Comparison of ENCODE assay signal across 20 cellular contexts in genomic region chr3:53188720-53189119, GRCh38. TPM values are rescaled to one million over a fixed set of nuclear protein-coding genes. Genes with fewer than 3 reads are reported as not detected.
DNase-seq lines count a peak whose midpoint lies in the region; ATAC-seq, FAIRE-seq and TF ChIP-seq lines count a peak whose summit lies in the region.
"Had no signal": no experiment of that assay in that cellular context is flagged by ENCODE, and none has a peak within 500 bp of the region (broad histone marks: within the 10 kb centered on the region; RNA-seq: fewer than 3 reads in every experiment).

No MANE protein-coding gene starts in this region.

- H2AFZ ChIP-seq in OCI-LY7 (ENCODE audit: low read length), result no peak overlapping the region

- TF ChIP-seq POLR2A in esophagus squamous epithelium (IDR thresholded peaks at IDR 0.05), result no peak

- FAIRE-seq in small intestine (lab: Jason Lieb, UNC), result no peak
- FAIRE-seq: A204.1, D721Med, H1, HepG2, HTR-8/SVneo had no signal

- no TSS peak for BruUV-seq in OCI-LY7 (replicated peaks; lab: Mats Ljungman, UMichigan)

- DNase-seq in 8988T (peak; percentile 11), OCI-LY7 (ENCODE audit: low spot score) (no peak), islet precursor cell (peak; percentile 47), small intestine (no peak), esophagus squamous epithelium (lab: John Stamatoyannopoulos, UW) (no peak), foreskin keratinocyte (no peak)
- DNase-seq in activated naive CD4-positive, alpha-beta T cell treated with anti-CD3 and anti-CD28 coated beads, Interleukin-2, amount 50 U/mL, for 72 hours (ENCODE audit: low spot score in 2 of 2), result no peak
- DNase-seq: C1 segment of cervical spinal cord; CD4-positive, alpha-beta memory T cell; COR-L47; DMS153; DMS79 treated with DMSO at 0.1 percent for 48 hours; GDM1; HCEC 1CT; HFFc6 had no signal

- no peaks in the 10 kb centered on the region for H3K9me3 Mint-ChIP-seq in activated naive CD4-positive, alpha-beta T cell treated with anti-CD3 and anti-CD28 coated beads, Interleukin-2, amount 50 U/mL, for 72 hours
- H3K9me3 Mint-ChIP-seq: HFFc6 had no signal

- H3K27me3 ChIP-seq in small intestine (ENCODE audit: control insufficient read depth in 2 of 2, insufficient read depth in 2 of 2, low read length in 2 of 2) (no peaks in the 10 kb centered on the region), esophagus squamous epithelium (no peaks in the 10 kb centered on the region), foreskin keratinocyte (no peaks in the 10 kb centered on the region)

- no peaks in the 10 kb centered on the region for H3K9me2 ChIP-seq in OCI-LY7 (ENCODE audit: insufficient read depth, low read length)

- POLR2A ChIA-PET in OCI-LY7 (lab: Charles Lee), result interaction anchor here (0.6 to 1.2 kb wide), 3 partner anchors 30 to 57 kb away, joined by 3 to 4 read pairs (median 4); no protein-coding TSS in a partner anchor

- H3K4me1 ChIP-seq in OCI-LY7 (ENCODE audit: insufficient read depth, low read length, poor library complexity, severe bottlenecking) (peaks cover 57% of the 10 kb centered on the region), small intestine (ENCODE audit: control insufficient read depth in 2 of 2, insufficient read depth in 1 of 2, low read depth in 1 of 2, low read length in 1 of 2) (peaks cover 0 to 2% of the 10 kb centered on the region in 2 donors), esophagus squamous epithelium (peaks cover 0 to 20% (median 0%) of the 10 kb centered on the region in 3 donors), foreskin keratinocyte (no peaks in the 10 kb centered on the region)

- no peaks in the 10 kb centered on the region for H4K20me1 ChIP-seq in OCI-LY7 (ENCODE audit: insufficient read depth, low read length)

- H3K36me3 ChIP-seq in OCI-LY7 (ENCODE audit: insufficient read depth, low read length) (peaks cover 79% of the 10 kb centered on the region), small intestine (ENCODE audit: control insufficient read depth in 2 of 2, insufficient read depth in 2 of 2, low read length in 2 of 2) (peaks cover 17 to 42% of the 10 kb centered on the region in 2 donors), esophagus squamous epithelium (peaks cover 21 to 97% (median 25%) of the 10 kb centered on the region in 3 donors)

- H3K4me3 ChIP-seq in OCI-LY7 (ENCODE audit: low read depth, low read length, poor library complexity, severe bottlenecking) (no peak overlapping the region), small intestine (ENCODE audit: low read depth in 1 of 2, low read length in 2 of 2) (no peak overlapping the region), esophagus squamous epithelium (no peak overlapping the region)

- no peak for ATAC-seq in foreskin keratinocyte
- no peak for ATAC-seq in activated naive CD4-positive, alpha-beta T cell treated with anti-CD3 and anti-CD28 coated beads, Interleukin-2, amount 50 U/mL, for 72 hours

- CTCF ChIA-PET in OCI-LY7 (lab: Charles Lee; ENCODE audit: unreplicated experiment), result no interaction called here

- H3K27ac ChIP-seq in OCI-LY7 (ENCODE audit: low read depth, low read length, poor library complexity, severe bottlenecking), result peak overlapping the region; percentile 92
- peak overlapping the region; percentile 37 to 45 for H3K27ac ChIP-seq in small intestine (ENCODE audit: low read depth in 1 of 2, low read length in 1 of 2)
- no peak overlapping the region for H3K27ac ChIP-seq in esophagus squamous epithelium
- no peak overlapping the region for H3K27ac ChIP-seq in foreskin keratinocyte

- no peak overlapping the region for H3K4me2 ChIP-seq in OCI-LY7 (ENCODE audit: low read length)

- 94 to 96% (median 95%) methylated on average over 13 of the region's 13 CpGs for WGBS in small intestine, 3 donors
- WGBS in esophagus squamous epithelium, 2 donors, result 94% methylated on average over 4 to 6 of the region's 13 CpGs

- H3K79me2 ChIP-seq in OCI-LY7 (ENCODE audit: insufficient read depth, low read depth, low read length), result peaks cover 4% of the 10 kb centered on the region; the same call in 1 of the 2 replicates

- no peaks in the 10 kb centered on the region for H3K36me3 Mint-ChIP-seq in activated naive CD4-positive, alpha-beta T cell treated with anti-CD3 and anti-CD28 coated beads, Interleukin-2, amount 50 U/mL, for 72 hours

- H3K9me3 ChIP-seq in OCI-LY7 (ENCODE audit: low read length) (no peaks in the 10 kb centered on the region), small intestine (ENCODE audit: control insufficient read depth, low read depth) (no peaks in the 10 kb centered on the region), esophagus squamous epithelium (no peaks in the 10 kb centered on the region)

- intact Hi-C loops in OCI-LY7 (cut with micrococcal nuclease; ENCODE audit: unreplicated experiment) (no loop called here), esophagus squamous epithelium (cut with DNase I) (no loop called here)

- TF ChIP-seq CTCF in OCI-LY7 (conservative IDR thresholded peaks at IDR 0.05; ENCODE audit: low read length), result no peak
- TF ChIP-seq CTCF in esophagus squamous epithelium (IDR thresholded peaks at IDR 0.05), result no peak
- no peak for TF ChIP-seq CTCF in foreskin keratinocyte (conservative IDR thresholded peaks at IDR 0.05)

- no peak overlapping the region for H3K27ac Mint-ChIP-seq in activated naive CD4-positive, alpha-beta T cell treated with anti-CD3 and anti-CD28 coated beads, Interleukin-2, amount 50 U/mL, for 72 hours
- H3K27ac Mint-ChIP-seq: CD4-positive, alpha-beta memory T cell; HFFc6 had no signal

RNA-seq across cellular contexts. Expression of gene PRKCD, which starts 27.7 kb away (rescaled TPM):
- 9.5 and 13.3 TPM in 2 replicates for total RNA-seq in OCI-LY7 (2014; rRNA removed; shearing (Covaris generic))
- total RNA-seq in OCI-LY7 (2022) (91.6 and 108 TPM in 2 replicates), esophagus squamous epithelium (10 to 100 TPM in 3 of 4 donors, 1 to 10 TPM in 1; 8.8 to 21.5 (median 20.1) TPM), foreskin keratinocyte (10.1 and 12.4 TPM in 2 replicates)
- polyA plus RNA-seq in small intestine (100 to 1,000 TPM in 1 of 3 donors, 10 to 100 TPM in 2; 28.9 to 150 (median 99.7) TPM), foreskin keratinocyte (17.9 and 18.2 TPM in 2 replicates)
- 10 to 100 TPM in 1 of 2 donors, 1 to 10 TPM in 1; 3.4 to 22.5 TPM for total RNA-seq in activated naive CD4-positive, alpha-beta T cell treated with anti-CD3 and anti-CD28 coated beads, Interleukin-2, amount 50 U/mL, for 72 hours

RNA-seq across cellular contexts. Expression of gene RFT1, which starts 58.5 kb away (rescaled TPM):
- total RNA-seq in OCI-LY7 (2014; rRNA removed; shearing (Covaris generic)), result 9.9 and 15.8 TPM in 2 replicates
- total RNA-seq in OCI-LY7 (2022) (34.7 and 34.8 TPM in 2 replicates), esophagus squamous epithelium (10 to 100 TPM in 3 of 4 donors, 1 to 10 TPM in 1; 4.9 to 18.2 (median 12.8) TPM), foreskin keratinocyte (30.1 and 36.0 TPM in 2 replicates)
- polyA plus RNA-seq in small intestine (10 to 100 TPM in 1 of 3 donors, 1 to 10 TPM in 2; 1.3 to 17.2 (median 1.9) TPM), foreskin keratinocyte (27.9 and 34.1 TPM in 2 replicates)
- 10 to 100 TPM; 19.5 to 38.3 TPM for total RNA-seq in activated naive CD4-positive, alpha-beta T cell treated with anti-CD3 and anti-CD28 coated beads, Interleukin-2, amount 50 U/mL, for 72 hours

Comparison
In these comparisons a context has a peak if more than half of its experiments do, and no peak if none do; other contexts are left out.
1. DNase-seq: peak in 8988T (single experiment) and islet precursor cell (single experiment); none in OCI-LY7 (single experiment), small intestine (single experiment), esophagus squamous epithelium (single experiment), foreskin keratinocyte (0 of 2) and activated naive CD4-positive, alpha-beta T cell treated with anti-CD3 and anti-CD28 coated beads, Interleukin-2, amount 50 U/mL, for 72 hours (0 of 2).
2. H3K27ac ChIP-seq: peak in OCI-LY7 (single experiment) and small intestine (2 of 2); none in esophagus squamous epithelium (0 of 4) and foreskin keratinocyte (single experiment).